Comparison of ENCODE assay signal across 19 cellular contexts in the genomic region with DNA sequence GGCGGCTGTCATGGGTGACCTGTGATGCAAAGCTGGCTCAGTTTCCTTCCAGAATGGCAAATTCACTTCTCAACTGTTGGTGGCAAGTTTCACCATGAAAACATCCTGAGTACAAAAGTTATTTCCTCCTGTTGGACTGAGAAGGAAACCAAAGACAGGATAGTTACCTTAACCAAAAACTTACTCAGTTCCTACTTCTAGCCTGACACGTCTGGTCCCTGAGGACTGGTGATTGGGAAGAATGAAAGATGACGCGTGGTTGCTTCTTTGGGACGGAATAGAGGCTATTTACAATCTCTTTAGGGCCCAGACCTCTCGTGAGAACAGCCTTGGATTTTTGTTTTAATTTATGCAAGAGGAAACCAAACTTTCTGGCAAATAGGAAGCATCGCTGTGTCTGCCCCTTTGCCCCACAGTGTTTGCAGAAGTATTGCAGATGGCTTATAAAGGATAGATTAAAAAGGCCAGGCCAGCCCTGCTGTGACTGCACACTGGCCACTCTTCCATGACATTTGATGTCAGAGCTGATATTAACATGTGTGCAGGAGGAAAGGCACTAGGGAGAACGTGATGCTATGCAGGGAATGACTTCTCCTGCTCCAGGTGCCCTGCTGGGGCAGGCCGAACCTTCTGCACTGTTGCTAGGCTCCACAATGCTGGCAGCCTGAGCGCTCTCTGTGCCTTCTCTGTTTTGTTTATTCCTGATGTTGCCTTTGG. TPM values are rescaled to one million over a fixed set of nuclear protein-coding genes. Genes with fewer than 3 reads are reported as not detected.
DNase-seq lines count a peak whose midpoint lies in the region; ATAC-seq and TF ChIP-seq lines count a peak whose summit lies in the region.
"Had no signal": no experiment of that assay in that cellular context is flagged by ENCODE, and none has a peak within 500 bp of the region (broad histone marks: within the 10 kb centered on the region; RNA-seq: fewer than 3 reads in every experiment).

No MANE protein-coding gene starts in this region.

- DNase-seq in activated CD8-positive, alpha-beta memory T cell treated with anti-CD3 and anti-CD28 coated beads, Interleukin-2, amount 10 ng/mL, durations not matched to agents 7 days and 5 days, result no peak
- no peak for DNase-seq in activated CD8-positive, alpha-beta memory T cell treated with anti-CD3 and anti-CD28 coated beads, Interleukin-2, amount 50 U/mL, for 48 hours
- DNase-seq in NOMO-1 treated with dmso at 0.1 percent for 144 hours (lab: John Stamatoyannopoulos, UW; ENCODE audit: unreplicated experiment), result peak; percentile 23
- DNase-seq in immature natural killer cell, result no peak
- no peak for DNase-seq in upper lobe of left lung
- no peak for DNase-seq in NCI-H748 (lab: John Stamatoyannopoulos, UW; ENCODE audit: unreplicated experiment)
- no peak for DNase-seq in stomach
- DNase-seq: activated CD4-positive, alpha-beta T cell treated with anti-CD3 and anti-CD28 coated beads, Interleukin-2, amount 50 U/mL, for 1 hour; activated effector memory CD4-positive, alpha-beta T cell treated with anti-CD3 and anti-CD28 coated beads, Interleukin-2, amount 50 U/mL, for 16 hours; NCI-H187 treated with DMSO at 0.1 percent for 48 hours; NCI-H510A; sigmoid colon; stimulated activated CD4-positive, alpha-beta T cell treated with anti-CD3 and anti-CD28 coated beads, Interleukin-4, amount 100 ng/mL, for 24 hours; T1000 had no signal

- CTCF ChIA-PET in activated CD8-positive, alpha-beta memory T cell treated with anti-CD3 and anti-CD28 coated beads, Interleukin-2, amount 10 ng/mL, durations not matched to agents 7 days and 5 days (lab: Charles Lee), result interaction anchor here (1.1 kb wide), 1 partner anchor 26 kb away, joined by 3 read pairs; no protein-coding TSS in a partner anchor

- H3K9me3 Mint-ChIP-seq in activated CD8-positive, alpha-beta memory T cell treated with anti-CD3 and anti-CD28 coated beads, Interleukin-2, amount 10 ng/mL, durations not matched to agents 7 days and 5 days (ENCODE audit: low read depth), result no peaks in the 10 kb centered on the region
- H3K9me3 Mint-ChIP-seq in immature natural killer cell, result peaks cover 0 to 1% (median 0%) of the 10 kb centered on the region in 6 donors

- TF ChIP-seq EP300 in upper lobe of left lung (IDR thresholded peaks at IDR 0.05), result no peak
- no peak for TF ChIP-seq EP300 in stomach (IDR thresholded peaks at IDR 0.05)
- no peak for TF ChIP-seq EP300 in gastroesophageal sphincter (IDR thresholded peaks at IDR 0.05)

- WGBS in upper lobe of left lung, 2 donors, result 57 to 62% methylated on average over 9 to 10 of the region's 10 CpGs
- 64 to 78% (median 78%) methylated on average over 10 of the region's 10 CpGs for WGBS in stomach, 5 donors
- WGBS in gastroesophageal sphincter (ENCODE audit: low coverage in 1 of 2), 2 donors, result 58 to 69% methylated on average over 5 to 9 of the region's 10 CpGs

- H3K4me1 ChIP-seq in upper lobe of left lung, result peaks cover 6 to 44% (median 35%) of the 10 kb centered on the region in 4 donors
- peaks cover 0 to 56% (median 25%) of the 10 kb centered on the region in 4 donors for H3K4me1 ChIP-seq in stomach
- H3K4me1 ChIP-seq in gastroesophageal sphincter, result peaks cover 0 to 30% (median under 1%) of the 10 kb centered on the region in 3 donors

- no peak for TF ChIP-seq CTCF in upper lobe of left lung (IDR thresholded peaks at IDR 0.05)
- no peak for TF ChIP-seq CTCF in stomach (IDR thresholded peaks at IDR 0.05)
- TF ChIP-seq CTCF in gastroesophageal sphincter (IDR thresholded peaks at IDR 0.05), result no peak

- H3K36me3 ChIP-seq in upper lobe of left lung, result peaks cover 0 to 20% (median 8%) of the 10 kb centered on the region in 4 donors
- peaks cover 5 to 30% (median 27%) of the 10 kb centered on the region in 4 donors for H3K36me3 ChIP-seq in stomach
- peaks cover 0 to 37% of the 10 kb centered on the region in 2 donors for H3K36me3 ChIP-seq in gastroesophageal sphincter
- H3K36me3 ChIP-seq: vagina had no signal

- intact Hi-C loops in stomach (cut with DNase I; ENCODE audit: low total_unique reads), result no loop called here

- no peak overlapping the region for H3K4me3 Mint-ChIP-seq in activated CD8-positive, alpha-beta memory T cell treated with anti-CD3 and anti-CD28 coated beads, Interleukin-2, amount 10 ng/mL, durations not matched to agents 7 days and 5 days
- peak overlapping the region; percentile 66 to 76 (median 73) for H3K4me3 Mint-ChIP-seq in immature natural killer cell

- peak overlapping the region in 3 of 4 donors; percentile 6 to 33 (median 8) for H3K27ac ChIP-seq in upper lobe of left lung
- H3K27ac ChIP-seq in stomach, result no peak overlapping the region
- H3K27ac ChIP-seq in gastroesophageal sphincter, result no peak overlapping the region
- H3K27ac ChIP-seq: sigmoid colon, vagina had no signal

- H3K9me3 ChIP-seq in upper lobe of left lung, result no peaks in the 10 kb centered on the region
- H3K9me3 ChIP-seq in stomach, result no peaks in the 10 kb centered on the region
- no peaks in the 10 kb centered on the region for H3K9me3 ChIP-seq in gastroesophageal sphincter
- H3K9me3 ChIP-seq: sigmoid colon, vagina had no signal

- TF ChIP-seq POLR2A in upper lobe of left lung (IDR thresholded peaks at IDR 0.05) (no peak), stomach (IDR thresholded peaks at IDR 0.05) (no peak), gastroesophageal sphincter (IDR thresholded peaks at IDR 0.05) (no peak)

- no peak for ATAC-seq in activated CD8-positive, alpha-beta memory T cell treated with anti-CD3 and anti-CD28 coated beads, Interleukin-2, amount 10 ng/mL, durations not matched to agents 7 days and 5 days
- ATAC-seq in upper lobe of left lung (ENCODE audit: low FRiP score in 2 of 2) (no peak), gastroesophageal sphincter (no peak)

- H3K4me3 ChIP-seq in upper lobe of left lung, result no peak overlapping the region
- no peak overlapping the region for H3K4me3 ChIP-seq in stomach
- no peak overlapping the region for H3K4me3 ChIP-seq in gastroesophageal sphincter
- H3K4me3 ChIP-seq: lung, sigmoid colon, vagina had no signal

- H3K36me3 Mint-ChIP-seq in activated CD8-positive, alpha-beta memory T cell treated with anti-CD3 and anti-CD28 coated beads, Interleukin-2, amount 10 ng/mL, durations not matched to agents 7 days and 5 days, result peaks cover 9% of the 10 kb centered on the region
- H3K36me3 Mint-ChIP-seq in immature natural killer cell, result peaks cover 12 to 20% (median 17%) of the 10 kb centered on the region in 3 donors

- peaks cover 56% of the 10 kb centered on the region for H3K4me1 Mint-ChIP-seq in activated CD8-positive, alpha-beta memory T cell treated with anti-CD3 and anti-CD28 coated beads, Interleukin-2, amount 10 ng/mL, durations not matched to agents 7 days and 5 days
- peaks cover 72 to 80% of the 10 kb centered on the region in 2 donors for H3K4me1 Mint-ChIP-seq in immature natural killer cell

- peak overlapping the region; percentile 20 for H3K27ac Mint-ChIP-seq in activated CD8-positive, alpha-beta memory T cell treated with anti-CD3 and anti-CD28 coated beads, Interleukin-2, amount 10 ng/mL, durations not matched to agents 7 days and 5 days
- peak overlapping the region in 1 of 6 donors; percentile 68 for H3K27ac Mint-ChIP-seq in immature natural killer cell

- H3K27me3 ChIP-seq in upper lobe of left lung (no peaks in the 10 kb centered on the region), stomach (no peaks in the 10 kb centered on the region), gastroesophageal sphincter (no peaks in the 10 kb centered on the region)
- H3K27me3 ChIP-seq: sigmoid colon, vagina had no signal

- no peaks in the 10 kb centered on the region for H3K27me3 Mint-ChIP-seq in activated CD8-positive, alpha-beta memory T cell treated with anti-CD3 and anti-CD28 coated beads, Interleukin-2, amount 10 ng/mL, durations not matched to agents 7 days and 5 days
- peaks cover 0 to 9% (median 6%) of the 10 kb centered on the region in 3 donors for H3K27me3 Mint-ChIP-seq in immature natural killer cell (ENCODE audit: low read depth in 3 of 3)

RNA-seq across cellular contexts. Expression of a gene that starts 7.6 kb away (rescaled TPM):
- total RNA-seq in activated CD8-positive, alpha-beta memory T cell treated with anti-CD3 and anti-CD28 coated beads, Interleukin-2, amount 10 ng/mL, durations not matched to agents 7 days and 5 days, result 10 to 100 TPM; 52.6 to 69.8 TPM
- polyA plus RNA-seq in immature natural killer cell (100 to 1,000 TPM in 1 of 3 donors, 10 to 100 TPM in 2; 76.2 to 110 (median 78.1) TPM), stomach (10 to 100 TPM; 15.6 to 19.7 (median 18.5) TPM)
- total RNA-seq in upper lobe of left lung (10 to 100 TPM; 27.2 to 42.6 (median 35.8) TPM), stomach (10 to 100 TPM; 11.7 to 90.4 (median 28.5) TPM), gastroesophageal sphincter (10 to 100 TPM; 27.6 to 56.4 (median 45.0) TPM)

RNA-seq across cellular contexts. Expression of a gene that starts 8.3 kb away (rescaled TPM):
- 100 to 1,000 TPM; 123 to 143 TPM for total RNA-seq in activated CD8-positive, alpha-beta memory T cell treated with anti-CD3 and anti-CD28 coated beads, Interleukin-2, amount 10 ng/mL, durations not matched to agents 7 days and 5 days
- polyA plus RNA-seq in immature natural killer cell (10 to 100 TPM in 2 of 3 donors, 1 to 10 TPM in 1; 6.9 to 16.7 (median 11.4) TPM), stomach (1 to 10 TPM; 3.3 to 6.4 (median 4.0) TPM)
- total RNA-seq in upper lobe of left lung (10 to 100 TPM in 5 of 6 donors, 1 to 10 TPM in 1; 9.9 to 32.5 (median 15.8) TPM), stomach (10 to 100 TPM in 4 of 5 donors, 1 to 10 TPM in 1; 3.5 to 27.8 (median 19.2) TPM), gastroesophageal sphincter (10 to 100 TPM in 2 of 4 donors, 1 to 10 TPM in 2; 7.0 to 13.8 (median 11.4) TPM)

RNA-seq across cellular contexts. Expression of a gene that starts 21.0 kb away (rescaled TPM):
- total RNA-seq in activated CD8-positive, alpha-beta memory T cell treated with anti-CD3 and anti-CD28 coated beads, Interleukin-2, amount 10 ng/mL, durations not matched to agents 7 days and 5 days, result 10 to 100 TPM; 69.3 to 71.1 TPM
- polyA plus RNA-seq in immature natural killer cell (100 to 1,000 TPM in 2 of 3 donors, 10 to 100 TPM in 1; 92.7 to 116 (median 106) TPM), stomach (10 to 100 TPM; 42.0 to 62.1 (median 49.5) TPM)
- total RNA-seq in upper lobe of left lung (10 to 100 TPM; 23.2 to 39.8 (median 34.2) TPM), stomach (10 to 100 TPM in 4 of 5 donors, 1 to 10 TPM in 1; 4.6 to 56.2 (median 19.1) TPM), gastroesophageal sphincter (10 to 100 TPM; 54.0 to 74.4 (median 55.4) TPM)

RNA-seq across cellular contexts. Expression of a gene that starts 21.3 kb away (rescaled TPM):
- 10 to 100 TPM; 29.4 to 31.6 TPM for total RNA-seq in activated CD8-positive, alpha-beta memory T cell treated with anti-CD3 and anti-CD28 coated beads, Interleukin-2, amount 10 ng/mL, durations not matched to agents 7 days and 5 days
- polyA plus RNA-seq in immature natural killer cell (10 to 100 TPM; 16.3 to 34.4 (median 22.7) TPM), stomach (10 to 100 TPM; 15.1 to 19.7 (median 18.6) TPM)
- total RNA-seq in upper lobe of left lung (10 to 100 TPM; 27.7 to 64.4 (median 36.9) TPM), stomach (10 to 100 TPM; 24.3 to 44.6 (median 29.7) TPM), gastroesophageal sphincter (10 to 100 TPM; 20.1 to 28.8 (median 22.3) TPM)

RNA-seq across cellular contexts. Expression of a gene that starts 44.1 kb away (rescaled TPM):
- 1 to 10 TPM; 4.1 to 6.1 TPM for total RNA-seq in activated CD8-positive, alpha-beta memory T cell treated with anti-CD3 and anti-CD28 coated beads, Interleukin-2, amount 10 ng/mL, durations not matched to agents 7 days and 5 days
- not detected for polyA plus RNA-seq in immature natural killer cell
- total RNA-seq in upper lobe of left lung, result 1 to 10 TPM in 2 of 6 donors, under 1 TPM in 2, not detected in 2; 0.17 to 1.3 (median 1.0) TPM
- not detected for total RNA-seq in stomach
- polyA plus RNA-seq in stomach, result under 1 TPM in 1 of 3 donors, not detected in 2; 0.08 TPM
- total RNA-seq in gastroesophageal sphincter, result under 1 TPM in 1 of 4 donors, not detected in 3; 0.42 TPM
- total RNA-seq: fibroblast of lung, RPMI7951 had no signal
- polyA plus RNA-seq: fibroblast of lung had no signal

Comparison
In these comparisons a context has a peak if more than half of its experiments do, and no peak if none do; other contexts are left out.
1. H3K27ac ChIP-seq: peak in upper lobe of left lung (3 of 4); none in stomach (0 of 5) and gastroesophageal sphincter (0 of 4).